In the genomic region with DNA sequence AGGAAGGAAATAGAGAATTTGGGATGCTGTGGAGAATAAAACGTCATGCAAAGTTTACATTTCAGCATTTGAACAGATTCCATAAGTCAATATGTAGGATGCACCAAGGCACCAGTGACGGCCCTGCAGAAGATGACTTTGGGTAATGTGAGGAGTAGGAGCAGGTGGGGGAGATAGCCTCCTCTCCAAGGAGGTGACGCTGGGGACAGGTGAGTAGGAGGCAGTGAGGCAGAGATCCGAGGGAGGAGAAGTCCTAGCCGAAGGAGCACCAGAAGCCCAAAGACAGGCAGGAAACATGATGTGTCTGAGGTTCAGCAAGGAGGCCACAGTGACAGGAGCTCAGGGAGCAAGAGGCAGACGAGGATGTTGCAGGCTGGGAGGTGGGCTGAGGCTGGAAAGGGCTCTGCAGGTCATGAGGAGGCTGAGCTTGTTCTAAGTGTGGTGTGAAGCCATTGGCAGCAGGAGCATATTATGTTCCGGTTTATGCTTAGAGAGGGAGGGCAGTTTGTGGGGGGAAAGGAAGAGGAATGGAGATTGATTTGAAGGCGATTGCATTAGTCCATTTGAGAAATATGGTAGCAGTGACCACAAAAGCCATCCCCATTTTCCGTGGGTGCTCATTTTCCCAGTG, we compare ENCODE assay signal across 15 cellular contexts. TPM values are rescaled to one million over a fixed set of nuclear protein-coding genes. Genes with fewer than 3 reads are reported as not detected.
DNase-seq lines count a peak whose midpoint lies in the region; ATAC-seq, FAIRE-seq and TF ChIP-seq lines count a peak whose summit lies in the region.
"Had no signal": no experiment of that assay in that cellular context is flagged by ENCODE, and none has a peak within 500 bp of the region (broad histone marks: within the 10 kb centered on the region; RNA-seq: fewer than 3 reads in every experiment).

No MANE protein-coding gene starts in this region.

- no peak overlapping the region for H2AFZ ChIP-seq in MM.1S (ENCODE audit: low read length)

- H3K27me3 Mint-ChIP-seq in activated naive CD4-positive, alpha-beta T cell treated with anti-CD3 and anti-CD28 coated beads for 36 hours (ENCODE audit: low read depth): no peaks in the 10 kb centered on the region
- no peaks in the 10 kb centered on the region for H3K27me3 Mint-ChIP-seq in activated T-helper 2 cell treated with anti-CD3 and anti-CD28 coated beads, Interferon-gamma antibody, Interleukin-2, Interleukin-4, amounts not matched to agents 10 μg/mL and 5 μg/mL and 100 μg/mL, durations not matched to agents 14 hours and 24 hours and 36 hours (ENCODE audit: low read depth)

- no peak for TF ChIP-seq POLR2A in upper lobe of left lung (IDR thresholded peaks at IDR 0.05)

- no peaks in the 10 kb centered on the region for H4K20me1 ChIP-seq in MM.1S (ENCODE audit: insufficient read depth, low read length)

- TF ChIP-seq CTCF in mucosa of descending colon (IDR thresholded peaks at IDR 0.05): no peak
- no peak for TF ChIP-seq CTCF in upper lobe of left lung (IDR thresholded peaks at IDR 0.05)
- no peak for TF ChIP-seq CTCF in D721Med (IDR thresholded peaks at IDR 0.05; ENCODE audit: insufficient read depth, missing control alignments)
- no peak for TF ChIP-seq CTCF in MM.1S (IDR thresholded peaks at IDR 0.05; ENCODE audit: low read length)
- no peak for TF ChIP-seq CTCF in kidney (IDR thresholded peaks at IDR 0.05; ENCODE audit: borderline replicate concordance, extremely low read depth, insufficient read depth)

- no peak for TF ChIP-seq EP300 in upper lobe of left lung (IDR thresholded peaks at IDR 0.05)

- H3K9me3 ChIP-seq in mucosa of descending colon: no peaks in the 10 kb centered on the region
- H3K9me3 ChIP-seq in upper lobe of left lung: no peaks in the 10 kb centered on the region
- H3K9me3 ChIP-seq in MM.1S (replicated peaks; ENCODE audit: insufficient read depth, low read length): no peaks in the 10 kb centered on the region
- no peaks in the 10 kb centered on the region for H3K9me3 ChIP-seq in kidney (ENCODE audit: control insufficient read depth in 1 of 2, low read length in 2 of 2)

- peak; percentile 11 for ATAC-seq in mucosa of descending colon
- ATAC-seq in upper lobe of left lung (ENCODE audit: low FRiP score in 2 of 2): peak; percentile 23 to 44

- no peaks in the 10 kb centered on the region for H3F3A ChIP-seq in MM.1S (ENCODE audit: insufficient read depth, low read length)

- H3K9me2 ChIP-seq in MM.1S (replicated peaks; ENCODE audit: insufficient read depth, low read length): no peaks in the 10 kb centered on the region

- H3K27ac Mint-ChIP-seq in activated naive CD4-positive, alpha-beta T cell treated with anti-CD3 and anti-CD28 coated beads for 36 hours: peak overlapping the region; percentile 96
- peak overlapping the region; percentile 88 for H3K27ac Mint-ChIP-seq in activated T-helper 2 cell treated with anti-CD3 and anti-CD28 coated beads, Interferon-gamma antibody, Interleukin-2, Interleukin-4, amounts not matched to agents 10 μg/mL and 5 μg/mL and 100 μg/mL, durations not matched to agents 14 hours and 24 hours and 36 hours

- peak overlapping the region; percentile 87 for H3K4me3 Mint-ChIP-seq in activated naive CD4-positive, alpha-beta T cell treated with anti-CD3 and anti-CD28 coated beads for 36 hours
- peak overlapping the region; percentile 87 for H3K4me3 Mint-ChIP-seq in activated T-helper 2 cell treated with anti-CD3 and anti-CD28 coated beads, Interferon-gamma antibody, Interleukin-2, Interleukin-4, amounts not matched to agents 10 μg/mL and 5 μg/mL and 100 μg/mL, durations not matched to agents 14 hours and 24 hours and 36 hours (ENCODE audit: low read depth)
- H3K4me3 Mint-ChIP-seq: neural crest cell had no signal

- DNase-seq in activated naive CD4-positive, alpha-beta T cell treated with anti-CD3 and anti-CD28 coated beads for 36 hours: no peak
- no peak for DNase-seq in activated naive CD4-positive, alpha-beta T cell treated with anti-CD3 and anti-CD28 coated beads, Interleukin-2, amount 50 U/mL, for 16 hours
- no peak for DNase-seq in activated T-helper 2 cell treated with anti-CD3 and anti-CD28 coated beads, Interferon-gamma antibody, Interleukin-2, Interleukin-4, amounts not matched to agents 10 μg/mL and 5 μg/mL and 100 μg/mL, durations not matched to agents 14 hours and 24 hours and 36 hours (ENCODE audit: low spot score)
- DNase-seq in mucosa of descending colon: no peak
- no peak for DNase-seq in upper lobe of left lung
- DNase-seq in D721Med (ENCODE audit: insufficient read length, low spot score): no peak
- DNase-seq in MM.1S: no peak
- no peak for DNase-seq in kidney
- DNase-seq: NCI-H446 had no signal

- H3K27me3 ChIP-seq in upper lobe of left lung (no peaks in the 10 kb centered on the region), MM.1S (replicated peaks; ENCODE audit: insufficient read depth, low read length) (no peaks in the 10 kb centered on the region)

- H3K4me2 ChIP-seq in MM.1S (ENCODE audit: low read depth, low read length): no peak overlapping the region

- H3K79me2 ChIP-seq in MM.1S (ENCODE audit: low read length): no peaks in the 10 kb centered on the region

- H3K27ac ChIP-seq in upper lobe of left lung: peak overlapping the region; percentile 60 to 82 (median 74)
- H3K27ac ChIP-seq in MM.1S (ENCODE audit: low read length): no peak overlapping the region
- no peak overlapping the region for H3K27ac ChIP-seq in kidney (ENCODE audit: low read depth in 2 of 2, low read length in 2 of 2)
- H3K27ac ChIP-seq: RWPE1 had no signal

- peaks cover 53% of the 10 kb centered on the region for H3K36me3 Mint-ChIP-seq in activated naive CD4-positive, alpha-beta T cell treated with anti-CD3 and anti-CD28 coated beads for 36 hours (ENCODE audit: low read depth)
- peaks cover 53% of the 10 kb centered on the region for H3K36me3 Mint-ChIP-seq in activated T-helper 2 cell treated with anti-CD3 and anti-CD28 coated beads, Interferon-gamma antibody, Interleukin-2, Interleukin-4, amounts not matched to agents 10 μg/mL and 5 μg/mL and 100 μg/mL, durations not matched to agents 14 hours and 24 hours and 36 hours (ENCODE audit: low read depth)

- H3K4me3 ChIP-seq in mucosa of descending colon (no peak overlapping the region), upper lobe of left lung (peak overlapping the region in 1 of 4 donors; percentile 30), MM.1S (ENCODE audit: low read length) (no peak overlapping the region), kidney (ENCODE audit: low read length in 2 of 2) (no peak overlapping the region)

- H3K9me3 Mint-ChIP-seq in activated naive CD4-positive, alpha-beta T cell treated with anti-CD3 and anti-CD28 coated beads for 36 hours: no peaks in the 10 kb centered on the region
- H3K9me3 Mint-ChIP-seq in activated T-helper 2 cell treated with anti-CD3 and anti-CD28 coated beads, Interferon-gamma antibody, Interleukin-2, Interleukin-4, amounts not matched to agents 10 μg/mL and 5 μg/mL and 100 μg/mL, durations not matched to agents 14 hours and 24 hours and 36 hours: no peaks in the 10 kb centered on the region
- H3K9me3 Mint-ChIP-seq: neural crest cell had no signal

- peaks cover 72% of the 10 kb centered on the region for H3K4me1 Mint-ChIP-seq in activated naive CD4-positive, alpha-beta T cell treated with anti-CD3 and anti-CD28 coated beads for 36 hours (ENCODE audit: low read depth)
- peaks cover 69% of the 10 kb centered on the region for H3K4me1 Mint-ChIP-seq in activated T-helper 2 cell treated with anti-CD3 and anti-CD28 coated beads, Interferon-gamma antibody, Interleukin-2, Interleukin-4, amounts not matched to agents 10 μg/mL and 5 μg/mL and 100 μg/mL, durations not matched to agents 14 hours and 24 hours and 36 hours (ENCODE audit: low read depth)

- WGBS in upper lobe of left lung, 2 donors: 71 to 79% methylated on average over 8 to 9 of the region's 9 CpGs

- H3K9ac ChIP-seq in MM.1S (ENCODE audit: low read length) (no peak overlapping the region), kidney (ENCODE audit: low read length in 2 of 2) (no peak overlapping the region)

- CTCF ChIA-PET in activated naive CD4-positive, alpha-beta T cell treated with anti-CD3 and anti-CD28 coated beads for 36 hours (lab: Charles Lee): interaction anchor here (0.9 to 5.1 kb wide), 4 partner anchors 10 to 21 kb away, joined by 3 to 25 read pairs (median 3); no protein-coding TSS in a partner anchor

- H3K36me3 ChIP-seq in mucosa of descending colon (ENCODE audit: low read depth) (no peaks in the 10 kb centered on the region), upper lobe of left lung (peaks cover 0 to 32% (median 4%) of the 10 kb centered on the region in 4 donors), MM.1S (replicated peaks; ENCODE audit: insufficient read depth, low read length) (no peaks in the 10 kb centered on the region), kidney (ENCODE audit: control insufficient read depth in 1 of 2, insufficient read depth in 2 of 2, low read length in 2 of 2) (peaks cover 16 to 24% of the 10 kb centered on the region in 2 donors)

- intact Hi-C loops in activated naive CD4-positive, alpha-beta T cell treated with anti-CD3 and anti-CD28 coated beads for 36 hours (cut with micrococcal nuclease): loop anchor here (1.0 to 10.0 kb wide), 5 partner anchors 12 to 1621 kb away; a partner anchor contains a TSS
- intact Hi-C loops in activated T-helper 2 cell treated with anti-CD3 and anti-CD28 coated beads, Interferon-gamma antibody, Interleukin-2, Interleukin-4, amounts not matched to agents 10 μg/mL and 5 μg/mL and 100 μg/mL, durations not matched to agents 14 hours and 24 hours and 36 hours (cut with micrococcal nuclease): loop anchor here (2.0 to 5.0 kb wide), 2 partner anchors 17 to 259 kb away; a partner anchor contains a TSS
- intact Hi-C loops in mucosa of descending colon (cut with DNase I, micrococcal nuclease) (no loop called here), kidney (cut with DNase I) (no loop called here)

- no peak for FAIRE-seq in D721Med (lab: Jason Lieb, UNC)
- no peak for FAIRE-seq in kidney (lab: Jason Lieb, UNC)
- FAIRE-seq: endometrium, H1 had no signal

- no peaks in the 10 kb centered on the region for H3K4me1 ChIP-seq in mucosa of descending colon (ENCODE audit: low read depth)
- peaks cover 9 to 21% (median 11%) of the 10 kb centered on the region in 4 donors for H3K4me1 ChIP-seq in upper lobe of left lung
- no peaks in the 10 kb centered on the region for H3K4me1 ChIP-seq in MM.1S (ENCODE audit: low read length)
- H3K4me1 ChIP-seq in kidney (ENCODE audit: control insufficient read depth in 1 of 2, insufficient read depth in 1 of 2, low read depth in 1 of 2, low read length in 2 of 2): no peaks in the 10 kb centered on the region

RNA-seq across cellular contexts. Expression of a gene that starts 55.7 kb away (rescaled TPM):
- total RNA-seq in activated naive CD4-positive, alpha-beta T cell treated with anti-CD3 and anti-CD28 coated beads for 36 hours: not detected
- total RNA-seq in activated T-helper 2 cell treated with anti-CD3 and anti-CD28 coated beads, Interferon-gamma antibody, Interleukin-2, Interleukin-4, amounts not matched to agents 10 μg/mL and 5 μg/mL and 100 μg/mL, durations not matched to agents 14 hours and 24 hours and 36 hours: not detected in 2 replicates
- total RNA-seq in mucosa of descending colon (under 1 TPM in 2 of 3 donors, not detected in 1; 0.38 to 0.54 TPM), upper lobe of left lung (under 1 TPM in 2 of 6 donors, not detected in 4; 0.30 to 0.39 TPM), kidney (0.25 TPM)
- not detected for polyA plus RNA-seq in kidney (ENCODE audit: insufficient read depth, low read depth, low replicate concordance)
- total RNA-seq: glomerular endothelial cell, H1, kidney epithelial cell, neural crest cell had no signal
- polyA plus RNA-seq: H1 had no signal

Comparison
In these comparisons a context has a peak if more than half of its experiments do, and no peak if none do; other contexts are left out.
1. H3K27ac ChIP-seq: peak in upper lobe of left lung (4 of 4); none in MM.1S (single experiment) and kidney (0 of 2).
2. intact Hi-C loops: an anchor here in activated naive CD4-positive, alpha-beta T cell treated with anti-CD3 and anti-CD28 coated beads for 36 hours (1.0 to 10.0 kb wide) and activated T-helper 2 cell treated with anti-CD3 and anti-CD28 coated beads, Interferon-gamma antibody, Interleukin-2, Interleukin-4, amounts not matched to agents 10 μg/mL and 5 μg/mL and 100 μg/mL, durations not matched to agents 14 hours and 24 hours and 36 hours (2.0 to 5.0 kb wide); none called in mucosa of descending colon and kidney.